In the genomic region with DNA sequence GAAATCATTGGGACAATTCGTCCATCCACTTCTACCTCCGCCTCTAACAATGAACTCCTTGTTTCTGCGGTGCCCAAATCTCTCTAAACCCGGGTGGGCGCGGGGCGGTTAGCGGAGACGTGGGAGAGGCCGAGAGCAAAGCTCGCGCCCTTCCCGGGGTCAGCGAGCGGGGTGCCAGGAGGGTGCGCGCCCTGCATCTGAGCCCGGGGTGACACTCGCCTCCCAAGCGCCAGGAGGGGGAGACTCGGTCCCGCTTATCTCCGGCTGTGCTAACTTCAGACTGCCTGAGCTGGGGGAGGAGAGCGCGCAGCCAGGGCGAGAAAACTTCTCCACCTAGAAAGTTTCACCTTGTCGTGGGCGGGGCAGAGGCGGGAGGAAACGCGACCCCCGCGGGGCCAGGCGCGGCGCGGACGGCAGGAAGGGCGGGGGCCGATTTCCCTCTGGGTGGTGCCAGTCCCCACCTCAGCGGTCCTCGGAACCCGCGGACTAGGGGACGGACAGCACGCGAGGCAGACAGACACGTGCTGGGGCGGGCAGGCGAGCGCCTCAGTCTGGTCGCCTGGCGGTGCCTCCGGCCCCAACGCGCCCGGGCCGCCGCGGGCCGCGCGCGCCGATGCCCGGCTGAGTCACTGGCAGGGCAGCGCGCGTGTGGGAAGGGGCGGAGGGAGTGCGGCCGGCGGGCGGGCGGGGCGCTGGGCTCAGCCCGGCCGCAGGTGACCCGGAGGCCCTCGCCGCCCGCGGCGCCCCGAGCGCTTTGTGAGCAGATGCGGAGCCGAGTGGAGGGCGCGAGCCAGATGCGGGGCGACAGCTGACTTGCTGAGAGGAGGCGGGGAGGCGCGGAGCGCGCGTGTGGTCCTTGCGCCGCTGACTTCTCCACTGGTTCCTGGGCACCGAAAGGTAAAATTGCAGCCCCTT, we compare ENCODE assay signal across 8 cellular contexts. TPM values are rescaled to one million over a fixed set of nuclear protein-coding genes. Genes with fewer than 3 reads are reported as not detected.
DNase-seq lines count a peak whose midpoint lies in the region; ATAC-seq and TF ChIP-seq lines count a peak whose summit lies in the region.

Gene MET (plus strand): TSS at position 516 of the 915 bp plus-strand sequence. CDS start 26,889 bp downstream, outside the sequence.

- peak; percentile 91 for ATAC-seq in GM19452 (IDR thresholded peaks at IDR 0.05; ENCODE audit: unreplicated experiment)
- ATAC-seq in HG03460 (IDR thresholded peaks at IDR 0.05; ENCODE audit: unreplicated experiment): peak; percentile 89
- peak; percentile 86 to 95 (median 92) for ATAC-seq in heart right ventricle

- H3K4me1 ChIP-seq in NT2/D1 (ENCODE audit: insufficient read depth, insufficient read length) (no peaks in the 10 kb centered on the region), heart right ventricle (peaks cover 0 to 48% (median 14%) of the 10 kb centered on the region in 9 donors)

- intact Hi-C loops in heart right ventricle (cut with DNase I): loop anchor here in 9 of 10 donors (2.0 to 10.0 kb wide), 8 partner anchors 75 to 139 kb away; no protein-coding TSS in a partner anchor

- H3K9me3 ChIP-seq in NT2/D1 (ENCODE audit: insufficient read depth, low read length) (no peaks in the 10 kb centered on the region; the same call in 1 of the 2 replicates), heart right ventricle (no peaks in the 10 kb centered on the region)

- 0 to 1% methylated on average over 80 to 99 of the region's 101 CpGs for WGBS in heart right ventricle, 2 donors

- H3K4me3 ChIP-seq in NT2/D1 (ENCODE audit: insufficient read length, low read depth): peak within 1 kb of the TSS; percentile 58
- peak within 1 kb of the TSS; percentile 41 to 69 (median 64) for H3K4me3 ChIP-seq in heart right ventricle

- H3K27me3 ChIP-seq in NT2/D1 (ENCODE audit: insufficient read depth, insufficient read length) (peaks cover 41% of the 10 kb centered on the region), heart right ventricle (peaks cover 0 to 60% (median 0%) of the 10 kb centered on the region in 7 donors)

- TF ChIP-seq CTCF in heart right ventricle (IDR thresholded peaks at IDR 0.05): peak; percentile 19 to 71 (median 54)

- H3K27ac ChIP-seq in heart right ventricle: peak within 1 kb of the TSS; percentile 43 to 86 (median 78)

- H3K9ac ChIP-seq in NT2/D1 (ENCODE audit: insufficient read length, low read depth): peak within 1 kb of the TSS; percentile 76

- peak; percentile 67 for DNase-seq in D341Med (ENCODE audit: low spot score)
- peak; percentile 52 for DNase-seq in NT2/D1 (ENCODE audit: low read depth, low spot score)
- peak; percentile 63 for DNase-seq in amniotic epithelial cell (ENCODE audit: low read depth)
- DNase-seq in heart right ventricle: peak; percentile 68 to 77
- DNase-seq in pons (ENCODE audit: low spot score): peak; percentile 18
- no peak for DNase-seq in effector CD8-positive, alpha-beta T cell (lab: John Stamatoyannopoulos, UW)

- H3K36me3 ChIP-seq in NT2/D1 (ENCODE audit: insufficient read depth, insufficient read length, low read length): no peaks in the 10 kb centered on the region
- no peaks in the 10 kb centered on the region for H3K36me3 ChIP-seq in heart right ventricle

RNA-seq across cellular contexts. Expression of gene MET, which starts in this region (rescaled TPM):
- total RNA-seq in heart right ventricle: 10 to 100 TPM; 11.0 to 23.3 (median 15.6) TPM
- polyA plus RNA-seq in heart right ventricle: 1 to 10 TPM; 3.1 to 4.7 TPM
